1 cellular context compared by ENCODE assay signal in the genomic region with DNA sequence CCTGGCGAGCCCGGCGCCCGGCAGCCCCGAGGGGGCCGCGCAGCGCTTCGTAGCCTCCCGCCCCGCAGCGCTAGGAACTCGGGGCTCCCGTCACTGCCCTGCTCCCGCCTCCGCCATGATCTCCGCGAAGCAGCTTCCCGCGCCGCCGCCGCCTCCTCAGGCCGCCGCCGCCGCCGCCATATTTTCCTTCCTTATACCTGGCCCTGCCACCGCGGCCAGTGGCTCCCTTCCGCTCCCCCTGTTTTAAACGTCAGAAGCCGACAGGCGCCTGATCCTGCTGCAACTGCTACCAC.
TF ChIP-seq lines count a peak whose summit lies in the region.

No MANE protein-coding gene starts in this region.

TF ChIP-seq in K562, 482 proteins besides CTCF, POLR2A, EP300 and RAD21 (continued from another document):
- TF ChIP-seq BRD4 (IDR thresholded peaks at IDR 0.05) (no peak), LARP7 (IDR thresholded peaks at IDR 0.05) (no peak), ELF4 (CRISPR knock-in tag; IDR thresholded peaks at IDR 0.05) (no peak), FUS (optimal IDR thresholded peaks at IDR 0.05; ENCODE audit: low read depth, low read length) (no peak), MEF2D (tag; conservative IDR thresholded peaks at IDR 0.05; ENCODE audit: low read depth) (no peak), OTX1 (CRISPR knock-in tag; IDR thresholded peaks at IDR 0.05) (no peak), ZNF133 (CRISPR knock-in tag; IDR thresholded peaks at IDR 0.05) (no peak), PHF21A (IDR thresholded peaks at IDR 0.05; ENCODE audit: borderline replicate concordance, low read depth) (no peak), KLF6 (CRISPR knock-in tag; IDR thresholded peaks at IDR 0.05; ENCODE audit: borderline replicate concordance) (no peak), MIER1 (IDR thresholded peaks at IDR 0.05; ENCODE audit: low read depth) (no peak), PTBP1 (IDR thresholded peaks at IDR 0.05; ENCODE audit: low read depth, low read length) (no peak), FOS (IDR thresholded peaks at IDR 0.05; ENCODE audit: extremely low read depth, insufficient read length) (no peak), RAD51 (IDR thresholded peaks at IDR 0.05; ENCODE audit: borderline replicate concordance, low read depth) (no peak)
